Comparison of ENCODE assay signal across 7 cellular contexts in the genomic region with DNA sequence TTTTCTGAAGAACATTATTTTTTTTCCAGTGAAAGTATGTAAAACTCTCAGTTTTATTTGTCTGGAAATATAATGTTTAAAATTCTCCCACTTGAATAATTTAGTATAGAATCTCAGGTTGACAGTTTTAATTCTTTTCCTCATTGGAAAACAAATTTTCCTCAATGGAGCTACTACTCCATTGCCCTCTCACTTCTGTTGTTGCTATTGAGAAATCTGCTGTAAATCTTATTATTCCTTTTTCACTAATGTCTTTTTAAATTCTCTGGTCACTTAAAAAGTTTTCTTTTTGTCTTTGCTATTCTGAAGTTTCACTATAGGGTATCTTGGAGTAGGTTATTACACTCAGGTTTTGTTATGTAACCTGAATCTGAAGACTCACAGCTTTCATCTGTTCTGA.
"Had no signal": no experiment of that assay in that cellular context is flagged by ENCODE, and none has a peak within 500 bp of the region (broad histone marks: within the 10 kb centered on the region; RNA-seq: fewer than 3 reads in every experiment).

No MANE protein-coding gene starts in this region.

- H3K4me3 ChIP-seq: K562 had no signal

- H3K4me3 Mint-ChIP-seq: IgD-negative memory B cell had no signal

- H3K9ac ChIP-seq: KMS-11 had no signal

- H3K27ac ChIP-seq: HL-60, KMS-11 had no signal

- FAIRE-seq: K562 had no signal

- DNase-seq: IMR-90, KBM-7, KG1 had no signal

- ATAC-seq: K562 had no signal

- H3K27me3 Mint-ChIP-seq: IgD-negative memory B cell had no signal

- H3K4me2 ChIP-seq: KMS-11 had no signal

- H3K4me1 Mint-ChIP-seq: IgD-negative memory B cell had no signal

- H3K27ac Mint-ChIP-seq: IgD-negative memory B cell had no signal
